In the genomic region with DNA sequence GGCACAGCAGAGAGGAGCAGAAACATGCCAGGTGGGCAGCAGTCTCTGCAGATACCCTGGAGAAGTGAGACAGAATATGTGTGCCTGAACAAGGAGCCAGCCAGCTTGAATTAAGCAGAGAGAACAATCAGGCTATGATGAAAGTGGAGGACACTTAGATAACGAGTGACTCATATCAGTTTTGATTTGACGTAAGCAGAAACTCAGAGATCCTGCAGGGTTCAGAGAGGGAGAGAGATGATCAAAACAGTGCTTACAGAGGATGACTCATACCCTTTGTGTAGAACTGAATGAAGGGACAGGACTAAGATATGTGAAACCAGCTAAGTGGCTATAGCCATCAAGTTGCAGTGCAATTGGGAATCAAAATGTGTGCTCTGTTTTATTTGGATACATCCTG, we compare ENCODE assay signal across 8 cellular contexts.
DNase-seq lines count a peak whose midpoint lies in the region; ATAC-seq, FAIRE-seq and TF ChIP-seq lines count a peak whose summit lies in the region.

No MANE protein-coding gene starts in this region.

- H3K4me3 ChIP-seq in BE2C (ENCODE audit: low read depth, low read length) (no peak overlapping the region), K562 (no peak overlapping the region)

- in situ Hi-C loops in K562 (cut with MboI), result no loop called here

- H3K27me3 ChIP-seq in BE2C (no peaks in the 10 kb centered on the region), K562 (ENCODE audit: control insufficient read depth in 2 of 2, insufficient read depth in 2 of 2, low read length in 2 of 2) (no peaks in the 10 kb centered on the region)

- no peaks in the 10 kb centered on the region for H3K36me3 Mint-ChIP-seq in activated T-helper 2 cell treated with anti-CD3 and anti-CD28 coated beads, Interferon-gamma antibody, Interleukin-2, Interleukin-4, amounts not matched to agents 10 μg/mL and 5 μg/mL and 100 μg/mL, durations not matched to agents 14 hours and 24 hours and 36 hours (ENCODE audit: low read depth)

- no peak for TF ChIP-seq RAD21 in K562 (CRISPR knock-in tag; conservative IDR thresholded peaks at IDR 0.05 in 1 of 2, IDR thresholded peaks at IDR 0.05 in 1 of 2)

- no peaks in the 10 kb centered on the region for H3K4me1 ChIP-seq in BE2C
- no peaks in the 10 kb centered on the region for H3K4me1 ChIP-seq in K562 (replicated peaks in 1 of 2; ENCODE audit: control insufficient read depth in 2 of 2, insufficient read depth in 2 of 2, low read length in 2 of 2)

- no peak overlapping the region for H3K9ac ChIP-seq in K562 (ENCODE audit: insufficient read depth in 1 of 2, low read depth in 2 of 2, low read length in 2 of 2)

- H3K4me1 Mint-ChIP-seq in activated T-helper 2 cell treated with anti-CD3 and anti-CD28 coated beads, Interferon-gamma antibody, Interleukin-2, Interleukin-4, amounts not matched to agents 10 μg/mL and 5 μg/mL and 100 μg/mL, durations not matched to agents 14 hours and 24 hours and 36 hours (ENCODE audit: low read depth), result no peaks in the 10 kb centered on the region

- FAIRE-seq in K562 (lab: Jason Lieb, UNC), result no peak

- ATAC-seq in GM19463 (IDR thresholded peaks at IDR 0.05; ENCODE audit: unreplicated experiment) (peak; percentile 98), K562 (no peak)

- no peak overlapping the region for H2AFZ ChIP-seq in K562 (ENCODE audit: low read depth, low read length)

- TF ChIP-seq CTCF in BE2C (IDR thresholded peaks at IDR 0.05; ENCODE audit: low read depth, low read length) (no peak), K562 (IDR thresholded peaks at IDR 0.05 in 2 of 3, conservative IDR thresholded peaks at IDR 0.05 in 1 of 3; ENCODE audit: insufficient read depth in 2 of 3, low read depth in 1 of 3, low read length in 3 of 3) (no peak)

- TF ChIP-seq POLR2A in K562 (conservative IDR thresholded peaks at IDR 0.05), result no peak

- no peaks in the 10 kb centered on the region for H4K20me1 ChIP-seq in K562 (replicated peaks; ENCODE audit: control insufficient read depth, insufficient read depth, low read length)

- no peak overlapping the region for H3K4me2 ChIP-seq in K562 (ENCODE audit: insufficient read depth, low read length)

- H3K27ac Mint-ChIP-seq in activated T-helper 2 cell treated with anti-CD3 and anti-CD28 coated beads, Interferon-gamma antibody, Interleukin-2, Interleukin-4, amounts not matched to agents 10 μg/mL and 5 μg/mL and 100 μg/mL, durations not matched to agents 14 hours and 24 hours and 36 hours, result no peak overlapping the region

- no peaks in the 10 kb centered on the region for H3K27me3 Mint-ChIP-seq in activated T-helper 2 cell treated with anti-CD3 and anti-CD28 coated beads, Interferon-gamma antibody, Interleukin-2, Interleukin-4, amounts not matched to agents 10 μg/mL and 5 μg/mL and 100 μg/mL, durations not matched to agents 14 hours and 24 hours and 36 hours (ENCODE audit: low read depth)

- no peak overlapping the region for H3K27ac ChIP-seq in K562 (ENCODE audit: extremely low read depth, low read depth, low read length)

- WGBS in K562 (ENCODE audit: insufficient coverage, low coverage, missing lambda C conversion rate), result 0% methylated on average over 2 of the region's 2 CpGs

- no peak overlapping the region for H3K4me3 Mint-ChIP-seq in activated T-helper 2 cell treated with anti-CD3 and anti-CD28 coated beads, Interferon-gamma antibody, Interleukin-2, Interleukin-4, amounts not matched to agents 10 μg/mL and 5 μg/mL and 100 μg/mL, durations not matched to agents 14 hours and 24 hours and 36 hours (ENCODE audit: low read depth)

- intact Hi-C loops in K562 (cut with micrococcal nuclease), result no loop called here
- intact Hi-C loops in activated T-helper 2 cell treated with anti-CD3 and anti-CD28 coated beads, Interferon-gamma antibody, Interleukin-2, Interleukin-4, amounts not matched to agents 10 μg/mL and 5 μg/mL and 100 μg/mL, durations not matched to agents 14 hours and 24 hours and 36 hours (cut with micrococcal nuclease), result loop anchor here (5.0 kb wide), 1 partner anchor 301 kb away; a partner anchor contains a TSS

- H3K9me3 ChIP-seq in BE2C (no peaks in the 10 kb centered on the region), K562 (replicated peaks; ENCODE audit: control insufficient read depth, insufficient read depth, low read depth, low read length) (no peaks in the 10 kb centered on the region)

- CTCF ChIA-PET in K562 (lab: Yijun Ruan, JAX; ENCODE audit: low intra/inter-chr PET ratio), result no interaction called here

- H3K36me3 ChIP-seq in BE2C (no peaks in the 10 kb centered on the region), K562 (ENCODE audit: control insufficient read depth, insufficient read depth, low read length) (no peaks in the 10 kb centered on the region)

- no peaks in the 10 kb centered on the region for H3K79me2 ChIP-seq in K562 (ENCODE audit: control insufficient read depth, insufficient read depth, low read length)

- DNase-seq in BE2C (peak; percentile 16), HT1080 (ENCODE audit: low read depth) (peak; percentile 86), K562 (ENCODE audit: extremely low read depth in 1 of 4, low spot score in 3 of 4) (no peak), smooth muscle cell of the brain vasculature (ENCODE audit: low read depth, low spot score) (peak; percentile 15), pons (ENCODE audit: low spot score) (no peak)
- no peak for DNase-seq in stimulated activated CD4-positive, alpha-beta T cell treated with anti-CD3 and anti-CD28 coated beads, Interleukin-4, amount 100 ng/mL, for 1 hour
- no peak for DNase-seq in activated T-helper 2 cell treated with anti-CD3 and anti-CD28 coated beads, Interferon-gamma antibody, Interleukin-2, Interleukin-4, amounts not matched to agents 10 μg/mL and 5 μg/mL and 100 μg/mL, durations not matched to agents 14 hours and 24 hours and 36 hours (ENCODE audit: low spot score)

- no peaks in the 10 kb centered on the region for H3K9me3 Mint-ChIP-seq in activated T-helper 2 cell treated with anti-CD3 and anti-CD28 coated beads, Interferon-gamma antibody, Interleukin-2, Interleukin-4, amounts not matched to agents 10 μg/mL and 5 μg/mL and 100 μg/mL, durations not matched to agents 14 hours and 24 hours and 36 hours

- POLR2A ChIA-PET in K562 (lab: Yijun Ruan, JAX), result no interaction called here

- no TSS peak for BruUV-seq in K562 (replicated peaks; lab: Mats Ljungman, UMichigan)

- no peaks in the 10 kb centered on the region for H3K9me1 ChIP-seq in K562 (ENCODE audit: control insufficient read depth, insufficient read depth, low read length)

- TF ChIP-seq EP300 in K562 (IDR thresholded peaks at IDR 0.05; ENCODE audit: low read length), result no peak

TF ChIP-seq in K562, 482 proteins besides CTCF, POLR2A, EP300 and RAD21:
- TF ChIP-seq, protein P1, sequence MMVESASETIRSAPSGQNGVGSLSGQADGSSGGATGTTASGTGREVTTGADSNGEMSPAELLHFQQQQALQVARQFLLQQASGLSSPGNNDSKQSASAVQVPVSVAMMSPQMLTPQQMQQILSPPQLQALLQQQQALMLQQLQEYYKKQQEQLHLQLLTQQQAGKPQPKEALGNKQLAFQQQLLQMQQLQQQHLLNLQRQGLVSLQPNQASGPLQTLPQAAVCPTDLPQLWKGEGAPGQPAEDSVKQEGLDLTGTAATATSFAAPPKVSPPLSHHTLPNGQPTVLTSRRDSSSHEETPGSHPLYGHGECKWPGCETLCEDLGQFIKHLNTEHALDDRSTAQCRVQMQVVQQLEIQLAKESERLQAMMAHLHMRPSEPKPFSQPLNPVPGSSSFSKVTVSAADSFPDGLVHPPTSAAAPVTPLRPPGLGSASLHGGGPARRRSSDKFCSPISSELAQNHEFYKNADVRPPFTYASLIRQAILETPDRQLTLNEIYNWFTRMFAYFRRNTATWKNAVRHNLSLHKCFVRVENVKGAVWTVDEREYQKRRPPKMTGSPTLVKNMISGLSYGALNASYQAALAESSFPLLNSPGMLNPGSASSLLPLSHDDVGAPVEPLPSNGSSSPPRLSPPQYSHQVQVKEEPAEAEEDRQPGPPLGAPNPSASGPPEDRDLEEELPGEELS (CRISPR knock-in tag; IDR thresholded peaks at IDR 0.05; ENCODE audit: borderline replicate concordance), result no peak
- TF ChIP-seq, protein P2, sequence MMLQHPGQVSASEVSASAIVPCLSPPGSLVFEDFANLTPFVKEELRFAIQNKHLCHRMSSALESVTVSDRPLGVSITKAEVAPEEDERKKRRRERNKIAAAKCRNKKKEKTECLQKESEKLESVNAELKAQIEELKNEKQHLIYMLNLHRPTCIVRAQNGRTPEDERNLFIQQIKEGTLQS (IDR thresholded peaks at IDR 0.05), result peak; percentile 16; the same call in 1 of the 2 replicates
- TF ChIP-seq, protein P2 (CRISPR knock-in tag; conservative IDR thresholded peaks at IDR 0.05), result no peak

Comparison
In these comparisons a context has a peak if more than half of its experiments do, and no peak if none do; other contexts are left out.
1. DNase-seq: peak in BE2C (single experiment), HT1080 (single experiment) and smooth muscle cell of the brain vasculature (single experiment); none in K562 (0 of 4), stimulated activated CD4-positive, alpha-beta T cell treated with anti-CD3 and anti-CD28 coated beads, Interleukin-4, amount 100 ng/mL, for 1 hour (single experiment), pons (single experiment) and activated T-helper 2 cell treated with anti-CD3 and anti-CD28 coated beads, Interferon-gamma antibody, Interleukin-2, Interleukin-4, amounts not matched to agents 10 μg/mL and 5 μg/mL and 100 μg/mL, durations not matched to agents 14 hours and 24 hours and 36 hours (single experiment).